7 cellular contexts compared by ENCODE assay signal in the genomic region with DNA sequence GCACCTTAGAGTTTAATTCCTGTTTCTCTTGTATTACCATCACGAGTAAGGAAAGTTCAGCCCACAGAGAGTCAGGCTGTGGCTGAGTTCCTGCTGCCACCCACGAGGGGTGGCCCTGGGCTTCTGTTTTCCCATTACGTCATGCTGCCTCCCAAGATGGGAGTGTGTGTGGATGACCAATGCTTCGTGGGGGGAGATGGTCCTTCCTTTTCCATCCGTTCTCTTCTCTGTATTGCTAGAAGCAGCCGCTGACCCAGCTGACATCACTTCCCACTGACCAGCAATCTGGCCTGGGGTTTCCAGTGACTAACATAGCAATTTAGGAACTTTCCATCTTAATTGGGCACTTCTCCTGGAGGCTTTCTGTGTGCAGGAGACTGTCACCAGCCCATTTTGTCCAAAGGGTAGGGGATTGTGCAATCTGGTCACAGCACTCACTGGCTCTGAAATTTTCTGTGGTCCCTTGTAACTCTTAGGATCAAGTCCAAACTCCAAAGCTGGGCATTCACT. TPM values are rescaled to one million over a fixed set of nuclear protein-coding genes. Genes with fewer than 3 reads are reported as not detected.
DNase-seq lines count a peak whose midpoint lies in the region; ATAC-seq and TF ChIP-seq lines count a peak whose summit lies in the region.

No MANE protein-coding gene starts in this region.

- TF ChIP-seq POLR2A in sigmoid colon (IDR thresholded peaks at IDR 0.05), result no peak

- 53 to 70% methylated on average over 6 of the region's 6 CpGs for WGBS in sigmoid colon, 2 donors

- H3K27me3 ChIP-seq in sigmoid colon, result no peaks in the 10 kb centered on the region

- peak overlapping the region; percentile 54 to 66 (median 62) for H3K27ac ChIP-seq in sigmoid colon

- H3K4me3 ChIP-seq in sigmoid colon, result no peak overlapping the region

- H3K9me3 ChIP-seq in sigmoid colon, result no peaks in the 10 kb centered on the region

- no peak for TF ChIP-seq CTCF in sigmoid colon (IDR thresholded peaks at IDR 0.05)

- intact Hi-C loops in cardiac septum (cut with DNase I), result no loop called here
- intact Hi-C loops in sigmoid colon (cut with DNase I), result no loop called here

- TF ChIP-seq EP300 in sigmoid colon (IDR thresholded peaks at IDR 0.05), result no peak

- peak; percentile 84 for DNase-seq in H4 (ENCODE audit: low spot score)
- peak; percentile 68 for DNase-seq in UCSD-AML1 (lab: John Stamatoyannopoulos, UW; ENCODE audit: unreplicated experiment)
- DNase-seq in cardiac septum (ENCODE audit: low spot score), result peak; percentile 84
- peak; percentile 82 for DNase-seq in sigmoid colon
- DNase-seq in 8988T, result no peak

- ATAC-seq in HG03457 (IDR thresholded peaks at IDR 0.05; ENCODE audit: unreplicated experiment), result no peak
- ATAC-seq in GM18867 (IDR thresholded peaks at IDR 0.05; ENCODE audit: unreplicated experiment), result no peak

- H3K36me3 ChIP-seq in sigmoid colon, result peaks cover 0 to 5% (median 0%) of the 10 kb centered on the region in 4 donors

- peaks cover 0 to 12% (median 7%) of the 10 kb centered on the region in 4 donors for H3K4me1 ChIP-seq in sigmoid colon

RNA-seq across cellular contexts. Expression of a gene that starts 9.3 kb away (rescaled TPM):
- total RNA-seq in H4 (2014; rRNA removed; shearing (Covaris generic)), result 1.1 and 1.3 TPM in 2 replicates
- total RNA-seq in cardiac septum (1.9 TPM), sigmoid colon (1 to 10 TPM; 1.1 to 6.1 (median 3.7) TPM)
- 1 to 10 TPM; 1.2 to 2.8 (median 2.8) TPM for polyA plus RNA-seq in sigmoid colon

RNA-seq across cellular contexts. Expression of a gene that starts 32.4 kb away (rescaled TPM):
- 21.3 and 22.6 TPM in 2 replicates for total RNA-seq in H4 (2014; rRNA removed; shearing (Covaris generic))
- total RNA-seq in cardiac septum (11.8 TPM), sigmoid colon (10 to 100 TPM; 20.1 to 29.9 (median 25.8) TPM)
- polyA plus RNA-seq in sigmoid colon, result 10 to 100 TPM; 20.4 to 35.4 (median 28.9) TPM

RNA-seq across cellular contexts. Expression of a gene that starts 58.5 kb away (rescaled TPM):
- total RNA-seq in H4 (2014; rRNA removed; shearing (Covaris generic)), result 121 and 179 TPM in 2 replicates
- 82.6 TPM for total RNA-seq in cardiac septum
- 100 to 1,000 TPM; 111 to 239 (median 152) TPM for total RNA-seq in sigmoid colon
- 100 to 1,000 TPM; 179 to 260 (median 191) TPM for polyA plus RNA-seq in sigmoid colon
